ENCODE assay signal across 1 cellular context in genomic region chr2:24152413-24153197, GRCh38.
TF ChIP-seq lines count a peak whose summit lies in the region.

No MANE protein-coding gene starts in this region.

TF ChIP-seq in K562, 482 proteins besides CTCF, POLR2A, EP300 and RAD21:
- no peak for TF ChIP-seq GATA2 (CRISPR knock-in tag; IDR thresholded peaks at IDR 0.05)
- TF ChIP-seq CEBPB (tag; IDR thresholded peaks at IDR 0.05): peak; percentile 29; the same call in 1 of the 2 replicates
